7 cellular contexts compared by ENCODE assay signal in genomic region chr2:180891360-180891759, GRCh38.
"Had no signal": no experiment of that assay in that cellular context is flagged by ENCODE, and none has a peak within 500 bp of the region (broad histone marks: within the 10 kb centered on the region; RNA-seq: fewer than 3 reads in every experiment).

No MANE protein-coding gene starts in this region.

- FAIRE-seq: GM12878, GM12891, GM12892, GM18507, GM19239 had no signal

- H3K4me3 ChIP-seq: GM12878 had no signal

- ATAC-seq: GM12878 had no signal

- DNase-seq: GDM1, GF-D8 had no signal
